ENCODE assay signal across 9 cellular contexts in the genomic region with DNA sequence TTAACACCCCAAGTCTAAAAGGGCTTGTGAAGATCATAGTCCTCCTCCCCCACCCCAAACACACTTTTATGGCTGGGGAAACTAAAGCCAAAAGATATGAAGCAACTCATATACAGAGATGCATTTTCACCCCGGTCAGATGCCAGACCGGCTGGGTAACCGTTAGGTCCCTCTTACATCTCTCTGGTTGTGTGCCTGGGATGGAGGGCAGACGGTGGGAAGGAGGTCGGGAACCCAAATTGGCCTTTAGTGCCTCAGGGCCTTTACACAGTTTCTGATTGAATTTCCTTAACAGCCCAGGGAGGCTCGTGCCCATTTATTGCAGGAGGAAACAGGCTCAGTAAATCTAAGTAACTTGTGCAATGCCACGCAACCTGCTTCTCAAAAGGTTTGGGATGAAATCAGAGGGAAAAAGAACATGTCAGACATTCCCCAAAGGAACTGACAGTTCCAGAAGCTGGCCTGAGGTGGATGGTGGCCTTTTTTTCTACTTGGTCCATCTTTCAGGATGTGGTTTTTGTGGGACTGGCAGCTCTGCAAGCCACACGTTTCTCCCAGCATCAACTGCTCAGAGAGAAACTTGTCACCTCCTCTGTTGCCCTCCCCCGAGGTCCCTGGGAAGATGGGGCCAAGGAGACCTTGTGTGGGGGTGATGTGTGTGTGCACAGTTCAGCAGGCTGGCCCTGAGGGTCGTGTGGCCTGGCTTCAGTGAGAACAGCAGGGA. TPM values are rescaled to one million over a fixed set of nuclear protein-coding genes. Genes with fewer than 3 reads are reported as not detected.
DNase-seq lines count a peak whose midpoint lies in the region; ATAC-seq and TF ChIP-seq lines count a peak whose summit lies in the region.
"Had no signal": no experiment of that assay in that cellular context is flagged by ENCODE, and none has a peak within 500 bp of the region (broad histone marks: within the 10 kb centered on the region; RNA-seq: fewer than 3 reads in every experiment).

No MANE protein-coding gene starts in this region.

- H4K20me1 ChIP-seq in BLaER1 treated with 17β-estradiol and CSF1 and Interleukin-3, amounts not matched to agents 10 nM and 100 nM = peaks cover 0 to 8% (median 0%) of the 10 kb centered on the region in 11 experiments; a peak in 3 of 22 replicates
- H4K20me1 ChIP-seq in IMR-90 (ENCODE audit: insufficient read depth, low read length) = no peaks in the 10 kb centered on the region

- H2AK9ac ChIP-seq in IMR-90 (replicated peaks; ENCODE audit: low read depth, low read length, poor library complexity) = no peak overlapping the region

- H3K9me1 ChIP-seq in IMR-90 (ENCODE audit: insufficient read depth, low read length) = no peaks in the 10 kb centered on the region

- no peak overlapping the region for H3K18ac ChIP-seq in IMR-90 (ENCODE audit: low read depth, low read length)

- H3K4ac ChIP-seq in IMR-90 (ENCODE audit: low read depth, low read length) = peak overlapping the region; percentile 34; the same call in 1 of the 2 replicates

- peak overlapping the region in 1 of 10 experiments; percentile 12; a peak in 1 of 20 replicates for H3K4me3 ChIP-seq in BLaER1 treated with 17β-estradiol and CSF1 and Interleukin-3, amounts not matched to agents 10 nM and 100 nM
- H3K4me3 ChIP-seq in IMR-90 (ENCODE audit: insufficient read depth, low read depth, low read length) (no peak overlapping the region), muscle layer of duodenum (ENCODE audit: low read depth in 1 of 2, low read length in 2 of 2) (peak overlapping the region in 1 of 2 donors; percentile 26), ovary (no peak overlapping the region)
- H3K4me3 ChIP-seq: lung had no signal

- peak overlapping the region in 3 of 11 experiments; percentile 1 to 28 (median 24); a peak in 3 of 22 replicates for H3K9ac ChIP-seq in BLaER1 treated with 17β-estradiol and CSF1 and Interleukin-3, amounts not matched to agents 10 nM and 100 nM
- no peak overlapping the region for H3K9ac ChIP-seq in IMR-90 (ENCODE audit: low read depth, low read length)

- POLR2A ChIA-PET in IMR-90 (lab: Charles Lee; ENCODE audit: unreplicated experiment) = no interaction called here

- in situ Hi-C loops in IMR-90 (cut with MboI; ENCODE audit: low sequenced_read_pairs) = loop anchor here (25.0 kb wide), 1 partner anchor 208 kb away; no protein-coding TSS in a partner anchor

- CTCF ChIA-PET in IMR-90 (lab: Yijun Ruan, JAX) = interaction anchor here (0.5 to 1.1 kb wide), 7 partner anchors 9 to 442 kb away, joined by 3 to 4 read pairs (median 3); no protein-coding TSS in a partner anchor

- dilution Hi-C loops in IMR-90 (cut with HindIII; ENCODE audit: low sequenced_read_pairs, unreplicated experiment) = no loop called here

- 100% methylated on average over 1 of the region's 10 CpGs; no CpG with 5 or more reads in 1 of the 2 experiments for WGBS in IMR-90 (ENCODE audit: extremely low coverage in 2 of 2, insufficient read length in 1 of 2), 2 experiments
- WGBS in ovary, 3 donors = 47 to 55% (median 47%) methylated on average over 10 of the region's 10 CpGs

- intact Hi-C loops in IMR-90 (cut with micrococcal nuclease) (loop anchor here (1.0 kb wide), 1 partner anchor 142 kb away; no protein-coding TSS in a partner anchor), ovary (cut with DNase I) (loop anchor here in 3 of 4 donors (5.0 to 10.0 kb wide), 2 partner anchors 306 to 308 kb away; no protein-coding TSS in a partner anchor)

- peaks cover 55 to 94% (median 81%) of the 10 kb centered on the region in 10 experiments for H3K4me1 ChIP-seq in BLaER1 treated with 17β-estradiol and CSF1 and Interleukin-3, amounts not matched to agents 10 nM and 100 nM
- peaks cover 15% of the 10 kb centered on the region for H3K4me1 ChIP-seq in IMR-90 (ENCODE audit: control insufficient read depth, insufficient read depth, low read length)
- peaks cover 14 to 62% of the 10 kb centered on the region in 2 donors for H3K4me1 ChIP-seq in muscle layer of duodenum (ENCODE audit: control insufficient read depth in 1 of 2, insufficient read depth in 2 of 2, low read length in 2 of 2)
- H3K4me1 ChIP-seq in ovary (ENCODE audit: insufficient read depth) = peaks cover 9% of the 10 kb centered on the region

- H2BK120ac ChIP-seq in IMR-90 (ENCODE audit: low read depth, low read length) = no peak overlapping the region

- H3K9me3 ChIP-seq in BLaER1 treated with 17β-estradiol and CSF1 and Interleukin-3, amounts not matched to agents 10 nM and 100 nM (replicated peaks in 1 of 11) = no peaks in the 10 kb centered on the region
- H3K9me3 ChIP-seq in IMR-90 (ENCODE audit: control insufficient read depth, insufficient read depth, low read length) (no peaks in the 10 kb centered on the region), muscle layer of duodenum (ENCODE audit: control insufficient read depth in 1 of 2, low read length in 2 of 2) (no peaks in the 10 kb centered on the region), ovary (no peaks in the 10 kb centered on the region)

- no peaks in the 10 kb centered on the region for H3K27me3 Mint-ChIP-seq in activated T-cell treated with anti-CD3 and anti-CD28 coated beads, Interleukin-2, amount 50 U/mL, for 24 hours

- no TSS peak for BruUV-seq in IMR-90 (replicated peaks; lab: Mats Ljungman, UMichigan)

- H3K4me3 Mint-ChIP-seq in activated T-cell treated with anti-CD3 and anti-CD28 coated beads, Interleukin-2, amount 50 U/mL, for 24 hours = peak overlapping the region; percentile 95

- H3K27ac Mint-ChIP-seq in activated T-cell treated with anti-CD3 and anti-CD28 coated beads, Interleukin-2, amount 50 U/mL, for 24 hours = peak overlapping the region; percentile 96

- no peaks in the 10 kb centered on the region for H3K36me3 ChIP-seq in BLaER1 treated with 17β-estradiol and CSF1 and Interleukin-3, amounts not matched to agents 10 nM and 100 nM
- H3K36me3 ChIP-seq in IMR-90 (ENCODE audit: control insufficient read depth, insufficient read depth, low read length) (no peaks in the 10 kb centered on the region), muscle layer of duodenum (ENCODE audit: control insufficient read depth in 1 of 2, insufficient read depth in 2 of 2, low read length in 2 of 2) (no peaks in the 10 kb centered on the region), ovary (no peaks in the 10 kb centered on the region)

- H3K56ac ChIP-seq in IMR-90 (ENCODE audit: extremely low read depth, insufficient read depth, low read length) = no peak overlapping the region; the same call in 1 of the 2 replicates

- H2AK5ac ChIP-seq in IMR-90 (ENCODE audit: low read depth, low read length) = peak overlapping the region; percentile 17

- TF ChIP-seq POLR2A in IMR-90 (IDR thresholded peaks at IDR 0.05; ENCODE audit: low read depth, low read length) = no peak; the same call in 1 of the 2 replicates
- no peak for TF ChIP-seq POLR2A in ovary (IDR thresholded peaks at IDR 0.05)

- H3K4me1 Mint-ChIP-seq in activated T-cell treated with anti-CD3 and anti-CD28 coated beads, Interleukin-2, amount 50 U/mL, for 24 hours (ENCODE audit: low read depth) = peaks cover 48% of the 10 kb centered on the region

- H3K27ac ChIP-seq in BLaER1 treated with 17β-estradiol and CSF1 and Interleukin-3, amounts not matched to agents 10 nM and 100 nM = 0 out of 22 replicates have a peak overlapping the region, but pooled peaks of 1 of the 11 experiments have one; percentile 22
- no peak overlapping the region for H3K27ac ChIP-seq in IMR-90 (ENCODE audit: insufficient read depth, low read length)
- peak overlapping the region; percentile 87 for H3K27ac ChIP-seq in muscle layer of duodenum (ENCODE audit: low read length)
- peak overlapping the region in 1 of 2 donors; percentile 13 for H3K27ac ChIP-seq in ovary

- peak overlapping the region in 1 of 2 experiments; percentile 49; a peak in 1 of 4 replicates for H4K8ac ChIP-seq in IMR-90 (ENCODE audit: low read depth in 2 of 2, low read length in 2 of 2)

- TF ChIP-seq RAD21 in IMR-90 (IDR thresholded peaks at IDR 0.05; ENCODE audit: low read length) = no peak

- TF ChIP-seq CTCF in IMR-90 (conservative IDR thresholded peaks at IDR 0.05; ENCODE audit: low read depth, low read length) (no peak), ovary (IDR thresholded peaks at IDR 0.05) (no peak)

- H2AFZ ChIP-seq in IMR-90 (replicated peaks; ENCODE audit: low read length, poor library complexity) = peak overlapping the region; percentile 52

- H4K5ac ChIP-seq in IMR-90 (ENCODE audit: low read depth, low read length) = no peak overlapping the region

- H2BK20ac ChIP-seq in IMR-90 (ENCODE audit: low read depth, low read length) = no peak overlapping the region

- peak overlapping the region; percentile 16; the same call in 1 of the 2 replicates for H4K91ac ChIP-seq in IMR-90 (ENCODE audit: insufficient read depth, low read depth, low read length)

- peaks cover 25 to 45% (median 42%) of the 10 kb centered on the region in 11 experiments for H3K27me3 ChIP-seq in BLaER1 treated with 17β-estradiol and CSF1 and Interleukin-3, amounts not matched to agents 10 nM and 100 nM
- H3K27me3 ChIP-seq in IMR-90 (ENCODE audit: control insufficient read depth, insufficient read depth, low read length) = 0 out of 2 replicates have a peak, but pooled peaks cover 1% of the 10 kb centered on the region
- H3K27me3 ChIP-seq in muscle layer of duodenum (ENCODE audit: low read depth, low read length) = no peaks in the 10 kb centered on the region
- H3K27me3 ChIP-seq in ovary = no peaks in the 10 kb centered on the region

- H2BK5ac ChIP-seq in IMR-90 (ENCODE audit: low read depth, low read length, poor library complexity, severe bottlenecking) = no peak overlapping the region

- H3K14ac ChIP-seq in IMR-90 (replicated peaks; ENCODE audit: low read depth, low read length) = no peak overlapping the region

- no peak for DNase-seq in IMR-90
- DNase-seq in activated T-cell treated with anti-CD3 and anti-CD28 coated beads, Interleukin-2, amount 50 U/mL, for 24 hours = peak; percentile 57
- no peak for DNase-seq in HCEC 1CT
- DNase-seq in ovary = no peak
- no peak for DNase-seq in GOT3 (lab: John Stamatoyannopoulos, UW)

- H3K79me1 ChIP-seq in IMR-90 (ENCODE audit: low read depth in 1 of 2, low read length in 2 of 2) = peaks cover 0 to 7% of the 10 kb centered on the region in 2 experiments; a peak in 1 of 4 replicates

- peaks cover 20% of the 10 kb centered on the region for H3K36me3 Mint-ChIP-seq in activated T-cell treated with anti-CD3 and anti-CD28 coated beads, Interleukin-2, amount 50 U/mL, for 24 hours (ENCODE audit: low read depth)

- peak overlapping the region; percentile 6; the same call in 1 of the 3 replicates for H2BK15ac ChIP-seq in IMR-90 (ENCODE audit: low read depth, low read length)

- H3K4me2 ChIP-seq in BLaER1 treated with 17β-estradiol and CSF1 and Interleukin-3, amounts not matched to agents 10 nM and 100 nM = peak overlapping the region; percentile 95 to 99 (median 98)
- H3K4me2 ChIP-seq in IMR-90 (ENCODE audit: low read depth, low read length) = no peak overlapping the region

- H3K23ac ChIP-seq in IMR-90 (ENCODE audit: low read depth, low read length) = 0 out of 2 replicates have a peak overlapping the region, but pooled peaks have one; percentile 39

- TF ChIP-seq EP300 in ovary (IDR thresholded peaks at IDR 0.05) = no peak

- ATAC-seq in IMR-90 (ENCODE audit: low read depth) (no peak), HG03378 (IDR thresholded peaks at IDR 0.05; ENCODE audit: unreplicated experiment) (no peak)

- no peaks in the 10 kb centered on the region for H3K9me3 Mint-ChIP-seq in activated T-cell treated with anti-CD3 and anti-CD28 coated beads, Interleukin-2, amount 50 U/mL, for 24 hours

RNA-seq across cellular contexts. Expression of a gene that starts 2.3 kb away (rescaled TPM):
- 11.4 and 14.5 TPM in 2 replicates for total RNA-seq in IMR-90 (2012; rRNA removed)
- polyA plus RNA-seq in IMR-90 (2012; rRNA removed) = 10.2 and 11.2 TPM in 2 replicates
- 9.9 and 24.8 TPM in 2 replicates for polyA plus RNA-seq in IMR-90 (2012; cell fraction: cytosol; rRNA removed)
- 16.2 and 25.0 TPM in 2 replicates for polyA plus RNA-seq in IMR-90 (2012; cell fraction: nucleus; rRNA removed; ENCODE audit: low replicate concordance)
- 10 to 100 TPM; 25.8 to 92.3 (median 57.8) TPM for total RNA-seq in ovary
- 10 to 100 TPM; 32.5 to 33.8 TPM for polyA plus RNA-seq in ovary

RNA-seq across cellular contexts. Expression of a gene that starts 23.6 kb away (rescaled TPM):
- total RNA-seq in IMR-90 (2012; rRNA removed) (not detected in 2 replicates), ovary (not detected)
- polyA plus RNA-seq in IMR-90 (2012; rRNA removed) (not detected in 2 replicates), ovary (under 1 TPM in 1 of 2 donors, not detected in 1; 0.38 TPM)
- polyA plus RNA-seq in IMR-90 (2012; cell fraction: cytosol; rRNA removed) = not detected in 2 replicates
- 0.10 TPM in 1 of 2 replicates, not detected in the other for polyA plus RNA-seq in IMR-90 (2012; cell fraction: nucleus; rRNA removed; ENCODE audit: low replicate concordance)
- total RNA-seq: lung had no signal
- polyA plus RNA-seq: lung had no signal
